In the genomic region with DNA sequence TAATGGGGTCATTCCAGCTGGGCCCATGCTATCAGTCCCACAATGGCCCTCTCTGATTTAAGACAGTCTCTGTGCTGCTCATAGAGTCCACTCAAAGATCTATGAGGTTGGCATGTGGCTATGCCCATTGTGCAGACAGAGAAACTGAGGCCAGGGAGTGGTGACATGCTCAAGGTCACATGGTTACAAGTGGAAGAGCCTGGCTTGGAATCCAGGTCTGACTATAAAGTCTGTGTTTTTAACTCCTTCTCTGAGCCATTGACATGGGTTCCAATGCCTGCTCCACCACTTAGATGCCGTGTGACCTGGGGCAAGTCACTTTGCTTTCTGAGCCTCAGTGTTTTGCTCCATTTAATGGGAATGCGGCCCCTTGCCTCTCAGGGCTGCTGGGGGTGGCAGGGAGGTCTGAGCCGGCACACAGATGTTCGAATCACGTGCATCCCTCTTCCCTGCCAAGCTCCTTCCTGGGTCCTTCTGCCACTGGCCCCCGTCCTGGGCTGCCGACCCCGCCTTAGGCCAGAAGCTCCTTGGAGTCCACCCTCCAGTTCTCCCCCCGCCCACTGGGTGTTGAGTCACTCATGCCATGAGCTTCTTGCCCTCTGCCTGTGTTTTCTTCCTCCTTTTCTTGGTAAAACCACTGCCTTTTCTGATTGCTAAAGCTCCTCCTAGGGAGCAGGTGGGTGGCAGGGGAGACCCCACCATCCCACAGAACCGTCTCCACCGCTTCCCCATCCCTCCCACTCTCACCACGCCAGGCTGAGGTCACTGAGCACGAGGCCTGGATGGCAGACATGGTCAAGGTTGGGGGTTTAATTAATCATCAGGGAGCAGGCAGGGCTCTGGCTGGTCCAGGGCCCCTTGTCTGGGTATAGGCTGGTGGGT, we compare ENCODE assay signal across 12 cellular contexts. TPM values are rescaled to one million over a fixed set of nuclear protein-coding genes. Genes with fewer than 3 reads are reported as not detected.
DNase-seq lines count a peak whose midpoint lies in the region.
"Had no signal": no experiment of that assay in that cellular context is flagged by ENCODE, and none has a peak within 500 bp of the region (broad histone marks: within the 10 kb centered on the region; RNA-seq: fewer than 3 reads in every experiment).

No MANE protein-coding gene starts in this region.

- peaks cover 3% of the 10 kb centered on the region for H3K27me3 ChIP-seq in skeletal muscle satellite cell (ENCODE audit: control insufficient read depth, insufficient read depth, low read length)
- H3K27me3 ChIP-seq: foreskin keratinocyte had no signal

- H3K4me1 ChIP-seq in skeletal muscle satellite cell (ENCODE audit: control insufficient read depth, insufficient read depth, low read length), result peaks cover 34% of the 10 kb centered on the region
- H3K4me1 ChIP-seq: foreskin keratinocyte, prostate gland had no signal

- no peak overlapping the region for H3K4me3 ChIP-seq in skeletal muscle satellite cell (ENCODE audit: low read length)
- H3K4me3 ChIP-seq: GM12878, prostate gland had no signal

- peak; percentile 84 for DNase-seq in GF-D8 (lab: John Stamatoyannopoulos, UW)
- DNase-seq in NOMO-1 treated with dmso at 0.1 percent for 144 hours (lab: John Stamatoyannopoulos, UW; ENCODE audit: unreplicated experiment), result peak; percentile 56
- peak; percentile 79 for DNase-seq in fibroblast of gingiva (ENCODE audit: low read depth)
- no peak for DNase-seq in inferior parietal cortex (ENCODE audit: extremely low spot score)
- DNase-seq in activated effector memory CD4-positive, alpha-beta T cell treated with anti-CD3 and anti-CD28 coated beads, Interleukin-2, amount 50 U/mL, for 16 hours, result no peak
- DNase-seq in NCI-H2029 treated with DMSO at 0.1 percent for 48 hours (lab: John Stamatoyannopoulos, UW), result no peak
- no peak for DNase-seq in COR-L47 (lab: John Stamatoyannopoulos, UW)
- DNase-seq: foreskin keratinocyte, NCI-H345 had no signal

- H3K9ac ChIP-seq in skeletal muscle satellite cell (ENCODE audit: low read depth, low read length), result peak overlapping the region; percentile 30

- H3K36me3 ChIP-seq in skeletal muscle satellite cell (ENCODE audit: insufficient read depth, low read length), result no peaks in the 10 kb centered on the region
- H3K36me3 ChIP-seq: prostate gland had no signal

- peak overlapping the region; percentile 11 for H3K4me2 ChIP-seq in skeletal muscle satellite cell (ENCODE audit: low read length)

- no peaks in the 10 kb centered on the region for H3K9me3 ChIP-seq in skeletal muscle satellite cell (replicated peaks; ENCODE audit: low read length)
- H3K9me3 ChIP-seq: prostate gland had no signal

RNA-seq across cellular contexts. Expression of a gene that starts 35.7 kb away (rescaled TPM):
- total RNA-seq in skeletal muscle satellite cell (2012; rRNA removed), result 64.2 and 66.7 TPM in 2 replicates

Comparison
In these comparisons a context has a peak if more than half of its experiments do, and no peak if none do; other contexts are left out.
1. DNase-seq: peak in GF-D8 (single experiment), NOMO-1 treated with dmso at 0.1 percent for 144 hours (single experiment) and fibroblast of gingiva (single experiment); none in inferior parietal cortex (single experiment), activated effector memory CD4-positive, alpha-beta T cell treated with anti-CD3 and anti-CD28 coated beads, Interleukin-2, amount 50 U/mL, for 16 hours (single experiment), NCI-H2029 treated with DMSO at 0.1 percent for 48 hours (single experiment) and COR-L47 (single experiment).